8 cellular contexts compared by ENCODE assay signal in genomic region chr3:28212681-28213080, GRCh38.
"Had no signal": no experiment of that assay in that cellular context is flagged by ENCODE, and none has a peak within 500 bp of the region (broad histone marks: within the 10 kb centered on the region; RNA-seq: fewer than 3 reads in every experiment).

No MANE protein-coding gene starts in this region.

- ATAC-seq: GM23338 had no signal

- H3K4me2 ChIP-seq: GM23338, KMS-11 had no signal

- H3K27ac ChIP-seq: KMS-11 had no signal

- H2AFZ ChIP-seq: GM23338 had no signal

- FAIRE-seq: H1, H54, HTR-8/SVneo had no signal

- DNase-seq: H9, HCEC 1CT, KBM-7 had no signal

- H3K4me3 ChIP-seq: GM23338 had no signal

- H3K9ac ChIP-seq: KMS-11 had no signal
